In genomic region chr10:82161264-82161663, GRCh38 we compare ENCODE assay signal across 8 cellular contexts.
"Had no signal": no experiment of that assay in that cellular context is flagged by ENCODE, and none has a peak within 500 bp of the region (broad histone marks: within the 10 kb centered on the region; RNA-seq: fewer than 3 reads in every experiment).

No MANE protein-coding gene starts in this region.

- FAIRE-seq: HepG2, HTR-8/SVneo, K562 had no signal

- H3K4me3 ChIP-seq: K562 had no signal

- H3K4me2 ChIP-seq: KMS-11 had no signal

- H3K27ac ChIP-seq: HL-60, KMS-11 had no signal

- H3K9ac ChIP-seq: KMS-11 had no signal

- ATAC-seq: HepG2, K562 had no signal

- DNase-seq: IMR-90, KBM-7, KG1 had no signal
